Comparison of ENCODE assay signal across 30 cellular contexts in the genomic region with DNA sequence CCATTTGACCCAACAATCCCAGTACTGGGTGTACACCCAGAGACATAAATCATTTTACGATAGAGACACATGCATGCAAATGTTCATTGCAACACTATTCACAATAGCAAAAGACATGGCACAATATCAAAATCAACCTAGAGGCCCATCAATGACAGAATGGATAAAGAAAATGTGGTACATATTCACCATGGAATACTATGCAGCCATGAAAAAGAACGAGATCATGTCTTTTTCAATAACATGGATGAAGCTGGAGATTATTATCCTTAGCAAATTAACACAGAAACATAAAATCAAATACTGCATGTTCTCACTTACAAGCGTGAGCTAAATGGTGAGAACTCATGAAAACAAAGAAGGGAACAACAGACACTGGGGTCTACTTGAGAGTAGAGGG.
"Had no signal": no experiment of that assay in that cellular context is flagged by ENCODE, and none has a peak within 500 bp of the region (broad histone marks: within the 10 kb centered on the region; RNA-seq: fewer than 3 reads in every experiment).

No MANE protein-coding gene starts in this region.

- DNase-seq: naive thymus-derived CD8-positive, alpha-beta T cell; nephron progenitor cell; occipital lobe; ovary; posterior cingulate gyrus; psoas muscle; right cardiac atrium; right lobe of liver; sigmoid colon; small intestine; stimulated activated CD4-positive, alpha-beta T cell treated with anti-CD3 and anti-CD28 coated beads, Interleukin-15, amount 100 ng/mL, for 24 hours; stimulated activated CD4-positive, alpha-beta T cell treated with anti-CD3 and anti-CD28 coated beads, Interleukin-2, amount 100 ng/mL, for 24 hours; stimulated activated CD4-positive, alpha-beta T cell treated with anti-CD3 and anti-CD28 coated beads, Interleukin-2, amount 100 ng/mL, for 48 hours; stimulated activated CD4-positive, alpha-beta T cell treated with anti-CD3 and anti-CD28 coated beads, Interleukin-4, amount 100 ng/mL, for 24 hours; stimulated activated naive B cell treated with anti-CD40 and anti-IgM and Interleukin-4, amounts not matched to agents 10 μg/mL and 1 μg/mL and 100 μg/mL, for 72 hours; stimulated activated naive CD4-positive, alpha-beta T cell treated with Interleukin-2 at 50 U/mL for 16 hours; stomach; thyroid gland; trophoblast cell; upper lobe of left lung had no signal

- H3K27ac Mint-ChIP-seq: naive thymus-derived CD8-positive, alpha-beta T cell; natural killer cell treated with Interleukin-12 subunit alpha and Interleukin-12 subunit beta and Interleukin-15 and Interleukin-18, amount 100 ng/mL, for 72 hours; nephron progenitor cell; progenitor cell of endocrine pancreas; stimulated activated effector memory CD8-positive, alpha-beta T cell treated with anti-CD3 and anti-CD28 coated beads, Interleukin-12 subunit alpha, Interleukin-12 subunit beta, amount 100 ng/mL, for 72 hours; stimulated activated naive B cell treated with anti-CD40 and anti-IgM and Interleukin-4, amounts not matched to agents 10 μg/mL and 1 μg/mL and 100 μg/mL, for 72 hours; stimulated activated naive CD8-positive, alpha-beta T cell treated with anti-CD3 and anti-CD28 coated beads, Interleukin-15, Interleukin-2, amounts not matched to agents 100 ng/mL and 50 ng/mL, for 24 hours had no signal

- H3K27me3 ChIP-seq: ovary, right lobe of liver, sigmoid colon, stomach, thyroid gland, tibial nerve, upper lobe of left lung, vagina had no signal

- H3K9ac ChIP-seq: parathyroid adenoma had no signal

- H3K9me3 Mint-ChIP-seq: natural killer cell treated with Interleukin-12 subunit alpha and Interleukin-12 subunit beta and Interleukin-15 and Interleukin-18, amount 100 ng/mL, for 72 hours had no signal

- H3K4me1 ChIP-seq: parathyroid adenoma, psoas muscle, right lobe of liver, sigmoid colon, stomach, thyroid gland, tibial nerve, upper lobe of left lung, vagina had no signal

- H3K36me3 Mint-ChIP-seq: naive thymus-derived CD8-positive, alpha-beta T cell; stimulated activated effector memory CD8-positive, alpha-beta T cell treated with anti-CD3 and anti-CD28 coated beads, Interleukin-12 subunit alpha, Interleukin-12 subunit beta, amount 100 ng/mL, for 72 hours; stimulated activated naive B cell treated with anti-CD40 and anti-IgM and Interleukin-4, amounts not matched to agents 10 μg/mL and 1 μg/mL and 100 μg/mL, for 72 hours had no signal

- H3K36me3 ChIP-seq: ovary, right lobe of liver, sigmoid colon, stomach, thoracic aorta, thyroid gland, tibial nerve, upper lobe of left lung, vagina had no signal

- H2AFZ ChIP-seq: parathyroid adenoma had no signal

- H3K27ac ChIP-seq: ovary, parathyroid adenoma, psoas muscle, right lobe of liver, sigmoid colon, stomach, thoracic aorta, thyroid gland, tibial nerve, upper lobe of left lung, vagina had no signal

- H3K79me2 ChIP-seq: parathyroid adenoma had no signal

- H3K4me1 Mint-ChIP-seq: naive thymus-derived CD8-positive, alpha-beta T cell; nephron progenitor cell; neural crest cell; stimulated activated effector memory CD8-positive, alpha-beta T cell treated with anti-CD3 and anti-CD28 coated beads, Interleukin-12 subunit alpha, Interleukin-12 subunit beta, amount 100 ng/mL, for 72 hours; stimulated activated naive B cell treated with anti-CD40 and anti-IgM and Interleukin-4, amounts not matched to agents 10 μg/mL and 1 μg/mL and 100 μg/mL, for 72 hours had no signal

- H3K27me3 Mint-ChIP-seq: naive thymus-derived CD8-positive, alpha-beta T cell; natural killer cell treated with Interleukin-12 subunit alpha and Interleukin-12 subunit beta and Interleukin-15 and Interleukin-18, amount 100 ng/mL, for 72 hours; progenitor cell of endocrine pancreas; stimulated activated naive B cell treated with anti-CD40 and anti-IgM and Interleukin-4, amounts not matched to agents 10 μg/mL and 1 μg/mL and 100 μg/mL, for 72 hours; stimulated activated naive CD8-positive, alpha-beta T cell treated with anti-CD3 and anti-CD28 coated beads, Interleukin-15, Interleukin-2, amounts not matched to agents 100 ng/mL and 50 ng/mL, for 24 hours had no signal

- FAIRE-seq: small intestine, urothelium cell line had no signal

- H3K4me3 ChIP-seq: ovary, psoas muscle, right lobe of liver, sigmoid colon, stomach, thoracic aorta, thyroid gland, tibial nerve, upper lobe of left lung, vagina had no signal

- H3K9me3 ChIP-seq: ovary, right lobe of liver, sigmoid colon, stomach, thoracic aorta, thyroid gland, tibial nerve, upper lobe of left lung, vagina had no signal

- H3K4me3 Mint-ChIP-seq: naive thymus-derived CD8-positive, alpha-beta T cell; natural killer cell treated with Interleukin-12 subunit alpha and Interleukin-12 subunit beta and Interleukin-15 and Interleukin-18, amount 100 ng/mL, for 72 hours; nephron progenitor cell; neural crest cell; stimulated activated effector memory CD8-positive, alpha-beta T cell treated with anti-CD3 and anti-CD28 coated beads, Interleukin-12 subunit alpha, Interleukin-12 subunit beta, amount 100 ng/mL, for 72 hours; stimulated activated naive B cell treated with anti-CD40 and anti-IgM and Interleukin-4, amounts not matched to agents 10 μg/mL and 1 μg/mL and 100 μg/mL, for 72 hours; stimulated activated naive CD8-positive, alpha-beta T cell treated with anti-CD3 and anti-CD28 coated beads, Interleukin-15, Interleukin-2, amounts not matched to agents 100 ng/mL and 50 ng/mL, for 24 hours had no signal

- ATAC-seq: naive thymus-derived CD8-positive, alpha-beta T cell; natural killer cell treated with Interleukin-12 subunit alpha and Interleukin-12 subunit beta and Interleukin-15 and Interleukin-18, amount 100 ng/mL, for 72 hours; psoas muscle; right cardiac atrium; right lobe of liver; stimulated activated effector memory CD8-positive, alpha-beta T cell treated with anti-CD3 and anti-CD28 coated beads, Interleukin-12 subunit alpha, Interleukin-12 subunit beta, amount 100 ng/mL, for 72 hours; stimulated activated naive B cell treated with anti-CD40 and anti-IgM and Interleukin-4, amounts not matched to agents 10 μg/mL and 1 μg/mL and 100 μg/mL, for 72 hours had no signal
